ENCODE assay signal across 1 cellular context in the genomic region with DNA sequence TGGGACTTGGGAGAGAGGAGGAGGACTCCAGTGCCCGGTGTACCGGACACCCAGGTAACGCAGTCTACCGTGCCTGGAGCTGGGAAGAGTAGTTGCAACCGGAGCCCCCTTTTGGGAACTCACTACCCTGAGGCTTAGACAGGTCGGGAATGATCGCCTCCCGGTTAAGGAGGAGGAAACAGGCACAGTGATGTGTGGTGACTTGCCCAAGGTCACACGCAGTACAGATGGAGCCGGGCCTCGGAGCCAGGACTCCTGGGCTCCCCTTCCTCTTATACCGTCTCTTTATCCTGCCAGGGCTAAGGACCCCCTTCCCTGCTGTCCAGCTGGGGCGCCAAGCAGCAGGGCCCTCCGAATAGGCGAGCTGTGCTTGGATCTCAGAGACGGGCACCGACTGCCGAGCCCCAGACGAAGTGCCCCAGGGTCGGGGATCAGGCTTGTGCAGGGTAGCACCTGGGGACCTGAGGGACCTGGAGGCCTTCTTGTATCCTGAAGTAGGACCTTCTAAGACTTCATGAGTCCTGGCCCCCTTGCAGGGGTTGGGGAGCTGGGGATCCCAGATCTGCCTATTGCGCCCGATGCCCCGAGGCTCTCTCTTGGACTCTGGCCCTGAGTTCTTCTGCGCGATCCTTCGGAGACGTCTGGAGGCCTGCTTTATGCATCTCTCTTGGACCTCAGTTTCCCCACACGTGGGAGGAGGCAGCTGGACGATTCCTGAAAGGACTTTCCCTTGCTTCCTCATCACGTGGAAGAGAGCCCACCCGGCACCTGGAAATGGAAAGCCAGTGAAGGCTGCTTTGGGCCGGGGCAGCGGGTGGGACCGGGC.
TF ChIP-seq lines count a peak whose summit lies in the region.

No MANE protein-coding gene starts in this region.

TF ChIP-seq in GM12878, 131 proteins besides CTCF, POLR2A, EP300 and RAD21 (continued from another document):
- no peak for TF ChIP-seq NRF1 (conservative IDR thresholded peaks at IDR 0.05; ENCODE audit: low read depth, low read length)
